ENCODE assay signal across 8 cellular contexts in genomic region chr20:35145141-35145564, GRCh38. TPM values are rescaled to one million over a fixed set of nuclear protein-coding genes. Genes with fewer than 3 reads are reported as not detected.
DNase-seq lines count a peak whose midpoint lies in the region; ATAC-seq and TF ChIP-seq lines count a peak whose summit lies in the region.

No MANE protein-coding gene starts in this region.

- DNase-seq in stimulated activated CD4-positive, alpha-beta T cell treated with anti-CD3 and anti-CD28 coated beads, Interleukin-4, amount 100 ng/mL, for 24 hours = peak; percentile 25
- DNase-seq in stimulated activated CD4-positive, alpha-beta T cell treated with anti-CD3 and anti-CD28 coated beads, Interleukin-4, amount 100 ng/mL, for 4 hours = no peak
- DNase-seq in NAMALWA (ENCODE audit: low spot score) (peak; percentile 90), SW 1271 (lab: John Stamatoyannopoulos, UW) (peak; percentile 59 to 88), epithelial cell of esophagus (ENCODE audit: low read depth) (peak; percentile 77), naive B cell (no peak)

- H3K9me3 Mint-ChIP-seq in naive B cell = no peaks in the 10 kb centered on the region

- no peaks in the 10 kb centered on the region for H3K27me3 Mint-ChIP-seq in naive B cell

- H3K36me3 Mint-ChIP-seq in naive B cell = peaks cover 0 to 9% of the 10 kb centered on the region in 2 donors

- peak overlapping the region; percentile 90 to 96 (median 94) for H3K27ac Mint-ChIP-seq in naive B cell

- peaks cover 34 to 58% (median 39%) of the 10 kb centered on the region in 3 donors for H3K4me1 Mint-ChIP-seq in naive B cell

- H3K4me3 Mint-ChIP-seq in naive B cell = peak overlapping the region; percentile 31 to 99 (median 64)

- TF ChIP-seq CTCF in epithelial cell of esophagus (IDR thresholded peaks at IDR 0.05; ENCODE audit: insufficient read depth, low read depth, low read length, missing control alignments) = peak; percentile 88

- no peak overlapping the region for H3K4me3 ChIP-seq in epithelial cell of esophagus (ENCODE audit: low read length)

- ATAC-seq in naive B cell (ENCODE audit: low read depth in 2 of 2) = peak; percentile 22 to 26
- ATAC-seq in GM21723 (IDR thresholded peaks at IDR 0.05; ENCODE audit: unreplicated experiment) = no peak
- ATAC-seq in GM19023 (IDR thresholded peaks at IDR 0.05; ENCODE audit: unreplicated experiment) = no peak

RNA-seq across cellular contexts. Expression of gene EDEM2, which starts 2.0 kb away (rescaled TPM):
- polyA plus RNA-seq in naive B cell (ENCODE audit: low read depth in 6 of 6) = 10 to 100 TPM; 41.6 to 67.6 (median 45.5) TPM

RNA-seq across cellular contexts. Expression of gene PROCR, which starts 26.7 kb away (rescaled TPM):
- not detected for polyA plus RNA-seq in naive B cell (ENCODE audit: low read depth in 6 of 6)

RNA-seq across cellular contexts. Expression of gene TRPC4AP, which starts 52.5 kb away (rescaled TPM):
- 10 to 100 TPM; 37.1 to 63.2 (median 51.2) TPM for polyA plus RNA-seq in naive B cell (ENCODE audit: low read depth in 6 of 6)

Comparison
In these comparisons a context has a peak if more than half of its experiments do, and no peak if none do; other contexts are left out.
1. DNase-seq: peak in stimulated activated CD4-positive, alpha-beta T cell treated with anti-CD3 and anti-CD28 coated beads, Interleukin-4, amount 100 ng/mL, for 24 hours (single experiment), NAMALWA (single experiment), SW 1271 (2 of 2) and epithelial cell of esophagus (single experiment); none in stimulated activated CD4-positive, alpha-beta T cell treated with anti-CD3 and anti-CD28 coated beads, Interleukin-4, amount 100 ng/mL, for 4 hours (0 of 2) and naive B cell (single experiment).
2. ATAC-seq: peak in naive B cell (2 of 2); none in GM21723 (single experiment) and GM19023 (single experiment).